ENCODE assay signal across 1 cellular context in genomic region chr17:18115517-18115916, GRCh38.
TF ChIP-seq lines count a peak whose summit lies in the region.

No MANE protein-coding gene starts in this region.

TF ChIP-seq in HepG2, 621 proteins besides CTCF, POLR2A, EP300 and RAD21 (continued from another document):
- TF ChIP-seq ZSCAN5A (CRISPR knock-in tag; IDR thresholded peaks at IDR 0.05; ENCODE audit: borderline replicate concordance) (no peak), ZNF83 (CRISPR knock-in tag; IDR thresholded peaks at IDR 0.05; ENCODE audit: borderline replicate concordance) (no peak), POLR2G (IDR thresholded peaks at IDR 0.05; ENCODE audit: low read depth, low read length) (no peak), ZNF292 (CRISPR knock-in tag; IDR thresholded peaks at IDR 0.05; ENCODE audit: borderline replicate concordance, low read depth) (0 out of 2 replicates have a peak, but pooled peaks have one; percentile 31), ZNF574 (CRISPR knock-in tag; IDR thresholded peaks at IDR 0.05) (0 out of 2 replicates have a peak, but pooled peaks have one; percentile 16), PHF8 (CRISPR knock-in tag; IDR thresholded peaks at IDR 0.05) (peak; percentile 35; the same call in 1 of the 2 replicates), ZNF430 (CRISPR knock-in tag; IDR thresholded peaks at IDR 0.05) (0 out of 2 replicates have a peak, but pooled peaks have one; percentile 17), ZC3H13 (CRISPR knock-in tag; IDR thresholded peaks at IDR 0.05) (no peak), TCF7L2 (IDR thresholded peaks at IDR 0.05; ENCODE audit: low read depth, low read length) (no peak), ZNF572 (CRISPR knock-in tag; IDR thresholded peaks at IDR 0.05) (no peak), PBX2 (CRISPR knock-in tag; IDR thresholded peaks at IDR 0.05) (no peak), ZNF33A (CRISPR knock-in tag; IDR thresholded peaks at IDR 0.05; ENCODE audit: borderline replicate concordance) (no peak), ZFP1 (CRISPR knock-in tag; IDR thresholded peaks at IDR 0.05) (no peak), SIX1 (CRISPR knock-in tag; IDR thresholded peaks at IDR 0.05; ENCODE audit: borderline replicate concordance) (no peak), RBAK (CRISPR knock-in tag; IDR thresholded peaks at IDR 0.05) (peak; percentile 28; the same call in 1 of the 2 replicates), PBX3 (CRISPR knock-in tag; IDR thresholded peaks at IDR 0.05; ENCODE audit: borderline replicate concordance) (no peak), ELF1 (CRISPR knock-in tag; IDR thresholded peaks at IDR 0.05) (peak; percentile 37; the same call in 1 of the 2 replicates), ZNF335 (CRISPR knock-in tag; IDR thresholded peaks at IDR 0.05) (no peak), SMARCE1 (IDR thresholded peaks at IDR 0.05; ENCODE audit: borderline replicate concordance) (no peak), KLF12 (CRISPR knock-in tag; IDR thresholded peaks at IDR 0.05; ENCODE audit: borderline replicate concordance) (no peak), ZNF235 (CRISPR knock-in tag; IDR thresholded peaks at IDR 0.05; ENCODE audit: borderline replicate concordance) (no peak), SKIL (CRISPR knock-in tag; IDR thresholded peaks at IDR 0.05; ENCODE audit: borderline replicate concordance) (no peak), TBX3 (IDR thresholded peaks at IDR 0.05; ENCODE audit: borderline replicate concordance) (no peak), TCF12 (IDR thresholded peaks at IDR 0.05) (no peak), TCF12 (CRISPR knock-in tag; IDR thresholded peaks at IDR 0.05) (no peak), GTF2F1 (IDR thresholded peaks at IDR 0.05; ENCODE audit: low read length) (no peak), NR2C2 (CRISPR knock-in tag; IDR thresholded peaks at IDR 0.05; ENCODE audit: borderline replicate concordance) (peak; percentile 93), GATAD2A (CRISPR knock-in tag; IDR thresholded peaks at IDR 0.05) (peak; percentile 29; the same call in 1 of the 2 replicates)
- TF ChIP-seq, protein P1, sequence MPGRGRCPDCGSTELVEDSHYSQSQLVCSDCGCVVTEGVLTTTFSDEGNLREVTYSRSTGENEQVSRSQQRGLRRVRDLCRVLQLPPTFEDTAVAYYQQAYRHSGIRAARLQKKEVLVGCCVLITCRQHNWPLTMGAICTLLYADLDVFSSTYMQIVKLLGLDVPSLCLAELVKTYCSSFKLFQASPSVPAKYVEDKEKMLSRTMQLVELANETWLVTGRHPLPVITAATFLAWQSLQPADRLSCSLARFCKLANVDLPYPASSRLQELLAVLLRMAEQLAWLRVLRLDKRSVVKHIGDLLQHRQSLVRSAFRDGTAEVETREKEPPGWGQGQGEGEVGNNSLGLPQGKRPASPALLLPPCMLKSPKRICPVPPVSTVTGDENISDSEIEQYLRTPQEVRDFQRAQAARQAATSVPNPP (CRISPR knock-in tag; IDR thresholded peaks at IDR 0.05) = 0 out of 2 replicates have a peak, but pooled peaks have one; percentile 18
- TF ChIP-seq, protein P2, sequence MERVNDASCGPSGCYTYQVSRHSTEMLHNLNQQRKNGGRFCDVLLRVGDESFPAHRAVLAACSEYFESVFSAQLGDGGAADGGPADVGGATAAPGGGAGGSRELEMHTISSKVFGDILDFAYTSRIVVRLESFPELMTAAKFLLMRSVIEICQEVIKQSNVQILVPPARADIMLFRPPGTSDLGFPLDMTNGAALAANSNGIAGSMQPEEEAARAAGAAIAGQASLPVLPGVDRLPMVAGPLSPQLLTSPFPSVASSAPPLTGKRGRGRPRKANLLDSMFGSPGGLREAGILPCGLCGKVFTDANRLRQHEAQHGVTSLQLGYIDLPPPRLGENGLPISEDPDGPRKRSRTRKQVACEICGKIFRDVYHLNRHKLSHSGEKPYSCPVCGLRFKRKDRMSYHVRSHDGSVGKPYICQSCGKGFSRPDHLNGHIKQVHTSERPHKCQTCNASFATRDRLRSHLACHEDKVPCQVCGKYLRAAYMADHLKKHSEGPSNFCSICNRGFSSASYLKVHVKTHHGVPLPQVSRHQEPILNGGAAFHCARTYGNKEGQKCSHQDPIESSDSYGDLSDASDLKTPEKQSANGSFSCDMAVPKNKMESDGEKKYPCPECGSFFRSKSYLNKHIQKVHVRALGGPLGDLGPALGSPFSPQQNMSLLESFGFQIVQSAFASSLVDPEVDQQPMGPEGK (CRISPR knock-in tag; IDR thresholded peaks at IDR 0.05) = peak; percentile 33; the same call in 1 of the 2 replicates
